Comparison of ENCODE assay signal across 12 cellular contexts in genomic region chr17:64608571-64608981, GRCh38. TPM values are rescaled to one million over a fixed set of nuclear protein-coding genes. Genes with fewer than 3 reads are reported as not detected.
DNase-seq lines count a peak whose midpoint lies in the region; ATAC-seq, FAIRE-seq and TF ChIP-seq lines count a peak whose summit lies in the region.
"Had no signal": no experiment of that assay in that cellular context is flagged by ENCODE, and none has a peak within 500 bp of the region (broad histone marks: within the 10 kb centered on the region; RNA-seq: fewer than 3 reads in every experiment).

No MANE protein-coding gene starts in this region.

- peak overlapping the region; percentile 0 for H3K4me3 Mint-ChIP-seq in central memory CD8-positive, alpha-beta T cell
- H3K4me3 Mint-ChIP-seq in natural killer cell treated with Interleukin-12 subunit alpha and Interleukin-12 subunit beta and Interleukin-15 and Interleukin-18, amount 100 ng/mL, for 72 hours = peak overlapping the region; percentile 72
- H3K4me3 Mint-ChIP-seq: H9 had no signal

- H3K27ac Mint-ChIP-seq in central memory CD8-positive, alpha-beta T cell (ENCODE audit: low read depth) = peak overlapping the region; percentile 15
- H3K27ac Mint-ChIP-seq in natural killer cell treated with Interleukin-12 subunit alpha and Interleukin-12 subunit beta and Interleukin-15 and Interleukin-18, amount 100 ng/mL, for 72 hours = peak overlapping the region; percentile 69 to 77
- H3K27ac Mint-ChIP-seq: H9 had no signal

- H3K36me3 ChIP-seq in SK-N-MC (ENCODE audit: insufficient read depth, low read length) = no peaks in the 10 kb centered on the region
- H3K36me3 ChIP-seq: thoracic aorta had no signal

- H3K27me3 Mint-ChIP-seq in central memory CD8-positive, alpha-beta T cell = no peaks in the 10 kb centered on the region
- no peaks in the 10 kb centered on the region for H3K27me3 Mint-ChIP-seq in natural killer cell treated with Interleukin-12 subunit alpha and Interleukin-12 subunit beta and Interleukin-15 and Interleukin-18, amount 100 ng/mL, for 72 hours

- H3K4me1 Mint-ChIP-seq in central memory CD8-positive, alpha-beta T cell = peaks cover 32% of the 10 kb centered on the region
- H3K4me1 Mint-ChIP-seq in natural killer cell treated with Interleukin-12 subunit alpha and Interleukin-12 subunit beta and Interleukin-15 and Interleukin-18, amount 100 ng/mL, for 72 hours (ENCODE audit: low read depth in 2 of 2) = peaks cover 13 to 21% of the 10 kb centered on the region in 2 donors
- H3K4me1 Mint-ChIP-seq: H9 had no signal

- FAIRE-seq in H54 (lab: Jason Lieb, UNC) = peak; percentile 71
- FAIRE-seq: HepG2 had no signal

- peaks cover 4% of the 10 kb centered on the region for H3K36me3 Mint-ChIP-seq in central memory CD8-positive, alpha-beta T cell (ENCODE audit: insufficient read depth)
- H3K36me3 Mint-ChIP-seq in natural killer cell treated with Interleukin-12 subunit alpha and Interleukin-12 subunit beta and Interleukin-15 and Interleukin-18, amount 100 ng/mL, for 72 hours = no peaks in the 10 kb centered on the region

- H3K27ac ChIP-seq in SK-N-MC = 0 out of 2 replicates have a peak overlapping the region, but pooled peaks have one; percentile 10
- H3K27ac ChIP-seq: thoracic aorta had no signal

- H3K4me3 ChIP-seq in SK-N-MC = no peak overlapping the region
- H3K4me3 ChIP-seq: thoracic aorta had no signal

- no peaks in the 10 kb centered on the region for H3K9me3 Mint-ChIP-seq in central memory CD8-positive, alpha-beta T cell
- no peaks in the 10 kb centered on the region for H3K9me3 Mint-ChIP-seq in natural killer cell treated with Interleukin-12 subunit alpha and Interleukin-12 subunit beta and Interleukin-15 and Interleukin-18, amount 100 ng/mL, for 72 hours

- no peak for ATAC-seq in central memory CD8-positive, alpha-beta T cell (replicated peaks; ENCODE audit: extremely low read depth, poor library complexity, severe bottlenecking)
- peak; percentile 62 to 78 for ATAC-seq in natural killer cell treated with Interleukin-12 subunit alpha and Interleukin-12 subunit beta and Interleukin-15 and Interleukin-18, amount 100 ng/mL, for 72 hours
- ATAC-seq in GM18861 (IDR thresholded peaks at IDR 0.05; ENCODE audit: unreplicated experiment) = no peak
- ATAC-seq: HepG2, right cardiac atrium had no signal

- no peak overlapping the region for H3K9ac ChIP-seq in SK-N-MC (ENCODE audit: insufficient read length)

- DNase-seq in H54 (ENCODE audit: insufficient read length, low spot score) (no peak), SK-N-MC (ENCODE audit: low read depth, low spot score) (no peak), A172 (ENCODE audit: low spot score) (no peak), NCI-H1417 treated with DMSO at 0.1 percent for 48 hours (lab: John Stamatoyannopoulos, UW) (no peak)
- DNase-seq in central memory CD8-positive, alpha-beta T cell (ENCODE audit: low spot score in 2 of 2) = no peak
- DNase-seq in natural killer cell treated with Interleukin-12 subunit alpha and Interleukin-12 subunit beta and Interleukin-15 and Interleukin-18, amount 100 ng/mL, for 72 hours (ENCODE audit: low spot score) = no peak
- DNase-seq: activated CD4-positive, alpha-beta T cell treated with anti-CD3 and anti-CD28 coated beads, Interleukin-2, amount 50 U/mL, for 48 hours; H9; right cardiac atrium had no signal

- TF ChIP-seq POLR2A in H54 (IDR thresholded peaks at IDR 0.05; ENCODE audit: low read depth, low read length) = no peak

- H3K9me3 ChIP-seq in SK-N-MC (ENCODE audit: low read depth, low read length) = no peaks in the 10 kb centered on the region
- H3K9me3 ChIP-seq: thoracic aorta had no signal

RNA-seq across cellular contexts. Expression of gene SMURF2, which starts 53.5 kb away (rescaled TPM):
- 10 to 100 TPM; 18.0 to 26.1 TPM for total RNA-seq in natural killer cell treated with Interleukin-12 subunit alpha and Interleukin-12 subunit beta and Interleukin-15 and Interleukin-18, amount 100 ng/mL, for 72 hours
- 45.6 and 50.8 TPM in 2 replicates for total RNA-seq in A172 (2014; rRNA removed; shearing (Covaris generic))

Comparison
In these comparisons a context has a peak if more than half of its experiments do, and no peak if none do; other contexts are left out.
1. ATAC-seq: peak in natural killer cell treated with Interleukin-12 subunit alpha and Interleukin-12 subunit beta and Interleukin-15 and Interleukin-18, amount 100 ng/mL, for 72 hours (2 of 2); none in central memory CD8-positive, alpha-beta T cell (single experiment) and GM18861 (single experiment).